8 cellular contexts compared by ENCODE assay signal in the genomic region with DNA sequence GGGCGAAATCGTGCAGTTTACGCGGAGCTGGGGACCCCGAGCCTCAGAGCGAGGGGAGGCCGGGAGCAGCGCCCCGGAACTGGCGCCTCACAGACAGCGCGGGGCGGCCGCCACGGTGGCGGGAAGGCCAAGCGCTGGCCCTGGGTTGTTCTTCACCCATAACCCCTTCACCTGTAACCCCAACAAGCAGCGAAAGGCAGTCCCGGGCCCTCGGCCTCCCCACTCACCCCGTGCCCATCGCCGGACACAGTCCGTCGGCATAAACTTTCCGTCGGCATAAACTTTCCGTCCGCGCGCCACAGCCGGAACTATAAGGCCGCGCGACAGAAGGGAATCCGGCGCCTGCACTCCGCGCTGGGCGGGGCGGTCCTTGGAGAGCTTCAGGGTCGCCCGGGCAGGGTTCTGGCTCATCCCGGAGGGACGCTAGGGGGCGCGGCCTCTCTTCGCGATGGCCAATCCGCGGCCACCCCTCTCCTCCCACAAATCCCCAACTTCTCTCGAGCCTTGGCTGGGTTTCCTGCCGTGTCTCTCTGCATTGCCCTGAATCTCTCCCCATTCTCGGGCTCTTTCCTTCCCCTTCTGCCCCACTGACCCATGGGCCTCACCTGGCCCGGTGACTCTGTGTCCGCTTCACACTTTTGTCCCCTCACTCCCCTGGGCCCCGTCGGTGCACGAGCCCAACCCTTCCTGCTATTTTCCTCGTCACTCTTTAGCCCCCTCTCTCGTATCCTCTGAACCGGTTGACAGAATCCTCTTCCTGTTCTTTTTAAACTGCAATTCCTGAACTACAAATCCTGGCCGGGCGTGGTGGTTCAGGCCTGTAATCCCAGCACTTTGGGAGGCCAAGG. TPM values are rescaled to one million over a fixed set of nuclear protein-coding genes. Genes with fewer than 3 reads are reported as not detected.
DNase-seq lines count a peak whose midpoint lies in the region; ATAC-seq and TF ChIP-seq lines count a peak whose summit lies in the region.

A gene (minus strand): TSS at position 261 of the 848 bp plus-strand sequence. CDS start 3,751 bp downstream, outside the sequence.

- TF ChIP-seq CTCF in AG10803 (conservative IDR thresholded peaks at IDR 0.05; ENCODE audit: low read length) (peak; percentile 43), activated B cell treated with CpG ODN at 0.5 μM for 24 hours (IDR thresholded peaks at IDR 0.05) (no peak), spleen (IDR thresholded peaks at IDR 0.05 in 8 of 11, conservative IDR thresholded peaks at IDR 0.05 in 3 of 11) (peak in 10 of 11 experiments; percentile 42 to 86 (median 74))

- no peaks in the 10 kb centered on the region for H3K27me3 ChIP-seq in spleen (replicated peaks in 1 of 7)

- intact Hi-C loops in activated B cell treated with CpG ODN at 0.5 μM for 24 hours (cut with micrococcal nuclease) (loop anchor here (1.0 to 5.0 kb wide), 6 partner anchors 20 to 886 kb away; a partner anchor contains a TSS), spleen (cut with DNase I; ENCODE audit: low total_unique reads) (no loop called here)

- peaks cover 18 to 65% (median 36%) of the 10 kb centered on the region in 6 donors for H3K4me1 ChIP-seq in spleen

- POLR2A ChIA-PET in activated B cell treated with CpG ODN at 0.5 μM for 24 hours (lab: Charles Lee) = interaction anchor here (0.5 to 2.7 kb wide), 27 partner anchors 8 to 1517 kb away, joined by 3 to 19 read pairs (median 4); a partner anchor contains a TSS

- peaks cover 6% of the 10 kb centered on the region for H3K36me3 Mint-ChIP-seq in activated B cell treated with CpG ODN at 0.5 μM for 24 hours (ENCODE audit: low read depth)
- no peaks in the 10 kb centered on the region for H3K36me3 Mint-ChIP-seq in immature natural killer cell

- DNase-seq in AG10803 (ENCODE audit: low read depth) (peak; percentile 97), NCI-H345 (lab: John Stamatoyannopoulos, UW) (peak; percentile 93), activated B cell treated with CpG ODN at 0.5 μM for 24 hours (peak; percentile 89), caudate nucleus (lab: John Stamatoyannopoulos, UW) (peak; percentile 8 to 98 (median 94)), immature natural killer cell (peak; percentile 85 to 88 (median 87)), spleen (peak; percentile 98)

- H3K9me3 Mint-ChIP-seq in activated B cell treated with CpG ODN at 0.5 μM for 24 hours (no peaks in the 10 kb centered on the region), immature natural killer cell (no peaks in the 10 kb centered on the region)

- H3K27ac ChIP-seq in caudate nucleus (ENCODE audit: low read depth, low read length) (peak within 1 kb of the TSS; percentile 90), spleen (peak within 1 kb of the TSS; percentile 90 to 95 (median 93))

- 0 to 2% (median 1%) methylated on average over 54 to 64 of the region's 64 CpGs for whole genome bisulfite sequencing in spleen, 5 donors

- H3K4me3 ChIP-seq in AG10803 (ENCODE audit: low read length) (peak within 1 kb of the TSS; percentile 82), spleen (peak within 1 kb of the TSS; percentile 44 to 93 (median 81))

- H3K27me3 Mint-ChIP-seq in activated B cell treated with CpG ODN at 0.5 μM for 24 hours (no peaks in the 10 kb centered on the region), immature natural killer cell (ENCODE audit: low read depth in 3 of 3) (peaks cover 4 to 9% (median 7%) of the 10 kb centered on the region in 3 donors)

- H3K4me1 Mint-ChIP-seq in activated B cell treated with CpG ODN at 0.5 μM for 24 hours (peaks cover 35% of the 10 kb centered on the region), immature natural killer cell (peaks cover 32 to 35% of the 10 kb centered on the region in 2 donors)

- no peaks in the 10 kb centered on the region for H3K9me3 ChIP-seq in spleen

- H3K4me3 Mint-ChIP-seq in activated B cell treated with CpG ODN at 0.5 μM for 24 hours (peak within 1 kb of the TSS; percentile 92), immature natural killer cell (peak within 1 kb of the TSS; percentile 95 to 100 (median 96))

- peak in 2 of 3 donors; percentile 53 to 58 for TF ChIP-seq POLR2A in spleen (IDR thresholded peaks at IDR 0.05)

- ATAC-seq in GM19023 (IDR thresholded peaks at IDR 0.05; ENCODE audit: unreplicated experiment) = peak; percentile 95
- peak; percentile 96 for ATAC-seq in HG03280 (IDR thresholded peaks at IDR 0.05; ENCODE audit: unreplicated experiment)
- peak; percentile 98 for ATAC-seq in activated B cell treated with CpG ODN at 0.5 μM for 24 hours (ENCODE audit: low read depth)

- H3K36me3 ChIP-seq in spleen = peaks cover 0 to 7% (median 0%) of the 10 kb centered on the region in 6 donors

- H3K27ac Mint-ChIP-seq in activated B cell treated with CpG ODN at 0.5 μM for 24 hours (peak within 1 kb of the TSS; percentile 91), immature natural killer cell (peak within 1 kb of the TSS; percentile 93 to 100 (median 98))

- CTCF ChIA-PET in activated B cell treated with CpG ODN at 0.5 μM for 24 hours (lab: Charles Lee) = interaction anchor here (0.6 to 1.9 kb wide), 8 partner anchors 20 to 258 kb away, joined by 3 to 7 read pairs (median 3); a partner anchor contains a TSS

RNA-seq across cellular contexts. Expression of the gene that starts here (rescaled TPM):
- total RNA-seq in activated B cell treated with CpG ODN at 0.5 μM for 24 hours (37.6 and 41.2 TPM in 2 replicates), spleen (10 to 100 TPM; 32.9 to 71.3 (median 44.9) TPM)
- polyA plus RNA-seq in immature natural killer cell (10 to 100 TPM; 16.4 to 30.5 (median 18.6) TPM), spleen (10 to 100 TPM; 17.2 to 30.9 (median 28.0) TPM)

Comparison
In these comparisons a context has a peak if more than half of its experiments do, and no peak if none do; other contexts are left out.
1. Peak in every context shown above with its lines: DNase-seq, ATAC-seq, H3K4me3 ChIP-seq and H3K27ac ChIP-seq.